ENCODE assay signal across 1 cellular context in genomic region chr10:307659-308058, GRCh38.
TF ChIP-seq lines count a peak whose summit lies in the region.

No MANE protein-coding gene starts in this region.

TF ChIP-seq in SK-N-SH, 30 proteins besides CTCF, POLR2A, EP300 and RAD21 (continued from another document):
- no peak for TF ChIP-seq USF2 (IDR thresholded peaks at IDR 0.05; ENCODE audit: borderline replicate concordance, low read depth, low read length)
- no peak for TF ChIP-seq NRF1 (IDR thresholded peaks at IDR 0.05; ENCODE audit: low read depth, low read length)
- no peak for TF ChIP-seq FOXJ3 (CRISPR knock-in tag; IDR thresholded peaks at IDR 0.05)
- no peak for TF ChIP-seq TCF12 (IDR thresholded peaks at IDR 0.05)
- no peak for TF ChIP-seq SIN3A (IDR thresholded peaks at IDR 0.05; ENCODE audit: borderline replicate concordance, low read depth, low read length)
- TF ChIP-seq CHD2 (IDR thresholded peaks at IDR 0.05; ENCODE audit: low read length, partially characterized antibody), result no peak
- TF ChIP-seq ZBTB33 (IDR thresholded peaks at IDR 0.05; ENCODE audit: borderline replicate concordance, low read depth), result no peak
- TF ChIP-seq GABPA (IDR thresholded peaks at IDR 0.05; ENCODE audit: low read depth), result no peak
- TF ChIP-seq NFIC (IDR thresholded peaks at IDR 0.05; ENCODE audit: borderline replicate concordance), result no peak
- TF ChIP-seq GATA2 (CRISPR knock-in tag; IDR thresholded peaks at IDR 0.05), result no peak
- TF ChIP-seq FOSL2 (IDR thresholded peaks at IDR 0.05; ENCODE audit: borderline replicate concordance, low read depth), result no peak
- no peak for TF ChIP-seq MAX (IDR thresholded peaks at IDR 0.05; ENCODE audit: low read depth)
